Comparison of ENCODE assay signal across 26 cellular contexts in genomic region chr3:8480699-8481098, GRCh38. TPM values are rescaled to one million over a fixed set of nuclear protein-coding genes. Genes with fewer than 3 reads are reported as not detected.
DNase-seq lines count a peak whose midpoint lies in the region; ATAC-seq and TF ChIP-seq lines count a peak whose summit lies in the region.
"Had no signal": no experiment of that assay in that cellular context is flagged by ENCODE, and none has a peak within 500 bp of the region (broad histone marks: within the 10 kb centered on the region; RNA-seq: fewer than 3 reads in every experiment).

No MANE protein-coding gene starts in this region.

- H3K4ac ChIP-seq in mesendoderm (ENCODE audit: low read depth, low read length) = no peak overlapping the region

- H2BK120ac ChIP-seq in mesendoderm (ENCODE audit: low read depth, low read length) = no peak overlapping the region

- TF ChIP-seq CTCF in coronary artery (IDR thresholded peaks at IDR 0.05) = no peak

- no peak overlapping the region for H2AK5ac ChIP-seq in mesendoderm (ENCODE audit: low read length)

- H3K36me3 ChIP-seq in mesendoderm (ENCODE audit: control insufficient read depth, insufficient read depth, low read length) = no peaks in the 10 kb centered on the region
- H3K36me3 ChIP-seq in aorta (ENCODE audit: control insufficient read depth in 1 of 2, insufficient read depth in 2 of 2, low read length in 1 of 2) = no peaks in the 10 kb centered on the region

- no peaks in the 10 kb centered on the region for H3K9me3 ChIP-seq in aorta (ENCODE audit: control insufficient read depth, low read length)

- no peak overlapping the region for H3K9ac ChIP-seq in mesendoderm (ENCODE audit: low read length)

- no peak overlapping the region for H4K5ac ChIP-seq in mesendoderm (ENCODE audit: low read length)

- no peak for ATAC-seq in aorta (ENCODE audit: low FRiP score)
- ATAC-seq in stimulated activated naive B cell treated with anti-CD40 and anti-IgM and Interleukin-4, amounts not matched to agents 10 μg/mL and 1 μg/mL and 100 μg/mL, for 72 hours (replicated peaks) = no peak
- no peak for ATAC-seq in stimulated activated naive CD8-positive, alpha-beta T cell treated with anti-CD3 and anti-CD28 coated beads, Interleukin-15, Interleukin-2, amounts not matched to agents 100 U/mL and 50 U/mL, for 24 hours
- ATAC-seq in effector memory CD8-positive, alpha-beta T cell (replicated peaks) = no peak
- ATAC-seq: HCT116 had no signal

- H3K4me1 Mint-ChIP-seq in stimulated activated naive B cell treated with anti-CD40 and anti-IgM and Interleukin-4, amounts not matched to agents 10 μg/mL and 1 μg/mL and 100 μg/mL, for 72 hours = no peaks in the 10 kb centered on the region
- no peaks in the 10 kb centered on the region for H3K4me1 Mint-ChIP-seq in effector memory CD8-positive, alpha-beta T cell (ENCODE audit: low read depth in 2 of 2)
- H3K4me1 Mint-ChIP-seq: B cell; CD8-positive, alpha-beta memory T cell had no signal

- no peak overlapping the region for H2BK15ac ChIP-seq in mesendoderm (replicated peaks; ENCODE audit: low read depth)

- H3K18ac ChIP-seq in mesendoderm (ENCODE audit: low read length) = no peak overlapping the region

- H2BK5ac ChIP-seq in mesendoderm (ENCODE audit: low read length) = no peak overlapping the region

- H3K9me3 Mint-ChIP-seq in stimulated activated naive B cell treated with anti-CD40 and anti-IgM and Interleukin-4, amounts not matched to agents 10 μg/mL and 1 μg/mL and 100 μg/mL, for 72 hours = peaks cover 0 to 2% of the 10 kb centered on the region in 2 donors
- no peaks in the 10 kb centered on the region for H3K9me3 Mint-ChIP-seq in effector memory CD8-positive, alpha-beta T cell
- H3K9me3 Mint-ChIP-seq: CD8-positive, alpha-beta memory T cell had no signal

- DNase-seq in NCI-H82 (lab: John Stamatoyannopoulos, UW) (peak; percentile 7), NCI-H82 treated with DMSO at 0.1 percent for 48 hours (lab: John Stamatoyannopoulos, UW; ENCODE audit: unreplicated experiment) (no peak), coronary artery (ENCODE audit: low spot score) (no peak), mesendoderm (no peak), aorta (no peak)
- DNase-seq in stimulated activated naive B cell treated with anti-CD40 and anti-IgM and Interleukin-4, amounts not matched to agents 10 μg/mL and 1 μg/mL and 100 μg/mL, for 72 hours = no peak
- no peak for DNase-seq in stimulated activated naive CD8-positive, alpha-beta T cell treated with anti-CD3 and anti-CD28 coated beads, Interleukin-15, Interleukin-2, amounts not matched to agents 100 U/mL and 50 U/mL, for 24 hours
- no peak for DNase-seq in effector memory CD8-positive, alpha-beta T cell
- DNase-seq: Calu3; CD8-positive, alpha-beta memory T cell; DMS79 treated with DMSO at 0.1 percent for 48 hours; GF-D8; KG1; NCI-H1092; NCI-H1417 treated with DMSO at 0.1 percent for 48 hours; NCI-H1694 treated with DMSO at 0.1 percent for 48 hours; NCI-H2081 treated with DMSO at 0.1 percent for 48 hours; NCI-H2171 treated with DMSO at 0.1 percent for 48 hours; NCI-H345; NCI-H510A treated with DMSO at 0.1 percent for 48 hours; SIG-M5 had no signal

- no peak overlapping the region for H4K8ac ChIP-seq in mesendoderm (ENCODE audit: low read depth, low read length)

- H3K4me3 Mint-ChIP-seq in stimulated activated naive B cell treated with anti-CD40 and anti-IgM and Interleukin-4, amounts not matched to agents 10 μg/mL and 1 μg/mL and 100 μg/mL, for 72 hours = no peak overlapping the region
- H3K4me3 Mint-ChIP-seq in effector memory CD8-positive, alpha-beta T cell = no peak overlapping the region
- H3K4me3 Mint-ChIP-seq: B cell; CD8-positive, alpha-beta memory T cell had no signal

- peak overlapping the region; percentile 50 to 57 for H3K27ac ChIP-seq in coronary artery
- peak overlapping the region; percentile 76 for H3K27ac ChIP-seq in mesendoderm (ENCODE audit: low read depth, low read length)
- peak overlapping the region; percentile 81 to 83 for H3K27ac ChIP-seq in aorta (ENCODE audit: low read depth in 1 of 2, low read length in 2 of 2)
- H3K27ac ChIP-seq: 22Rv1, C4-2B, SK-N-MC had no signal

- H3K4me3 ChIP-seq in coronary artery (no peak overlapping the region), mesendoderm (ENCODE audit: low read length) (no peak overlapping the region), aorta (ENCODE audit: low read length in 2 of 2) (no peak overlapping the region)
- H3K4me3 ChIP-seq: SK-N-MC had no signal

- no peak overlapping the region for H3K23ac ChIP-seq in mesendoderm (ENCODE audit: low read length)

- H3K56ac ChIP-seq in mesendoderm (ENCODE audit: low read length) = peak overlapping the region; percentile 11

- WGBS in mesendoderm (ENCODE audit: extremely low coverage, insufficient coverage, low lambda C conversion rate) = no CpG with 5 or more reads among the region's 3 CpGs
- WGBS in aorta, 2 donors = 1 to 3% methylated on average over 3 of the region's 3 CpGs

- no peaks in the 10 kb centered on the region for H3K79me2 ChIP-seq in mesendoderm (ENCODE audit: control insufficient read depth, insufficient read depth, low read length)

- H3K4me1 ChIP-seq in mesendoderm (ENCODE audit: control insufficient read depth, low read depth, low read length) (no peaks in the 10 kb centered on the region), aorta (ENCODE audit: control insufficient read depth in 1 of 2, insufficient read depth in 2 of 2, low read length in 2 of 2) (peaks cover 3 to 16% of the 10 kb centered on the region in 2 donors)

- intact Hi-C loops in aorta (cut with DNase I) = no loop called here

- H3K36me3 Mint-ChIP-seq in stimulated activated naive B cell treated with anti-CD40 and anti-IgM and Interleukin-4, amounts not matched to agents 10 μg/mL and 1 μg/mL and 100 μg/mL, for 72 hours = no peaks in the 10 kb centered on the region
- no peaks in the 10 kb centered on the region for H3K36me3 Mint-ChIP-seq in effector memory CD8-positive, alpha-beta T cell (ENCODE audit: insufficient read depth)

- no peak overlapping the region for H3K4me2 ChIP-seq in mesendoderm (ENCODE audit: low read length)

- H3K27me3 ChIP-seq in mesendoderm (ENCODE audit: insufficient read depth, low read length, poor library complexity) (no peaks in the 10 kb centered on the region), aorta (ENCODE audit: control insufficient read depth in 1 of 2, insufficient read depth in 2 of 2, low read length in 1 of 2) (no peaks in the 10 kb centered on the region)

- H3K79me1 ChIP-seq in mesendoderm (ENCODE audit: low read length) = no peaks in the 10 kb centered on the region

- peaks cover 0 to 2% of the 10 kb centered on the region in 2 donors for H3K27me3 Mint-ChIP-seq in stimulated activated naive B cell treated with anti-CD40 and anti-IgM and Interleukin-4, amounts not matched to agents 10 μg/mL and 1 μg/mL and 100 μg/mL, for 72 hours
- H3K27me3 Mint-ChIP-seq in effector memory CD8-positive, alpha-beta T cell = no peaks in the 10 kb centered on the region
- H3K27me3 Mint-ChIP-seq: B cell had no signal

- no peak overlapping the region for H3K27ac Mint-ChIP-seq in stimulated activated naive B cell treated with anti-CD40 and anti-IgM and Interleukin-4, amounts not matched to agents 10 μg/mL and 1 μg/mL and 100 μg/mL, for 72 hours
- H3K27ac Mint-ChIP-seq in effector memory CD8-positive, alpha-beta T cell = no peak overlapping the region
- H3K27ac Mint-ChIP-seq: B cell had no signal

RNA-seq across cellular contexts. Expression of gene LMCD1, which starts 20.9 kb away (rescaled TPM):
- polyA plus RNA-seq in mesendoderm (2013, experiment 1 of 2) = 7.2 TPM
- 7.6 TPM for polyA plus RNA-seq in mesendoderm (2013, experiment 2 of 2)
- total RNA-seq in aorta = 1,000 to 10,000 TPM in 1 of 2 donors, 100 to 1,000 TPM in 1; 192 to 1,289 TPM
- 100 to 1,000 TPM; 347 to 416 TPM for polyA plus RNA-seq in aorta
